In genomic region chr15:64274541-64274940, GRCh38 we compare ENCODE assay signal across 16 cellular contexts.
DNase-seq lines count a peak whose midpoint lies in the region; ATAC-seq and TF ChIP-seq lines count a peak whose summit lies in the region.
"Had no signal": no experiment of that assay in that cellular context is flagged by ENCODE, and none has a peak within 500 bp of the region (broad histone marks: within the 10 kb centered on the region; RNA-seq: fewer than 3 reads in every experiment).

No MANE protein-coding gene starts in this region.

- peak overlapping the region; percentile 67 for H3K27ac ChIP-seq in cardiac muscle cell
- H3K27ac ChIP-seq in thymus (ENCODE audit: low read depth): peak overlapping the region; percentile 42
- H3K27ac ChIP-seq: thoracic aorta had no signal

- no peak for ATAC-seq in Right ventricle myocardium inferior
- ATAC-seq: left lung had no signal

- H3K9me3 ChIP-seq in cardiac muscle cell (ENCODE audit: low read depth) (no peaks in the 10 kb centered on the region), thymus (ENCODE audit: control insufficient read depth) (no peaks in the 10 kb centered on the region)
- H3K9me3 ChIP-seq: left lung, thoracic aorta had no signal

- no peaks in the 10 kb centered on the region for H3K36me3 ChIP-seq in cardiac muscle cell
- H3K36me3 ChIP-seq in thymus (ENCODE audit: control insufficient read depth, insufficient read depth): no peaks in the 10 kb centered on the region
- H3K36me3 ChIP-seq: thoracic aorta had no signal

- TF ChIP-seq POLR2A in NB4 (IDR thresholded peaks at IDR 0.05; ENCODE audit: extremely low read depth, insufficient read length): no peak

- TF ChIP-seq CTCF in cardiac muscle cell (IDR thresholded peaks at IDR 0.05; ENCODE audit: low read depth, low read length) (no peak), NB4 (IDR thresholded peaks at IDR 0.05; ENCODE audit: low read depth, low read length) (no peak), choroid plexus epithelial cell (conservative IDR thresholded peaks at IDR 0.05; ENCODE audit: low read depth, low read length) (no peak)

- H3K4me1 ChIP-seq in cardiac muscle cell (ENCODE audit: low read depth): peaks cover 16% of the 10 kb centered on the region
- peaks cover 2% of the 10 kb centered on the region for H3K4me1 ChIP-seq in thymus (ENCODE audit: control insufficient read depth, insufficient read depth, low read length)

- no peak overlapping the region for H3K4me3 ChIP-seq in cardiac muscle cell
- H3K4me3 ChIP-seq in NB4 (ENCODE audit: low read depth, low read length): no peak overlapping the region
- H3K4me3 ChIP-seq in choroid plexus epithelial cell (ENCODE audit: low read depth, low read length): no peak overlapping the region
- no peak overlapping the region for H3K4me3 ChIP-seq in thymus (ENCODE audit: low read length)
- H3K4me3 ChIP-seq: left lung, thoracic aorta had no signal

- 21% methylated on average over 2 of the region's 2 CpGs for WGBS in thymus

- DNase-seq in cardiac muscle cell (ENCODE audit: low read depth in 1 of 2, low spot score in 1 of 2) (no peak), Right ventricle myocardium inferior (ENCODE audit: missing footprints) (no peak), NB4 (ENCODE audit: low read depth) (peak; percentile 34), choroid plexus epithelial cell (ENCODE audit: low read depth) (peak; percentile 13), COLO829 (ENCODE audit: low spot score) (no peak), kidney tubule cell (ENCODE audit: low spot score) (no peak)
- DNase-seq in stimulated activated CD4-positive, alpha-beta T cell treated with anti-CD3 and anti-CD28 coated beads, Interleukin-12 subunit alpha, Interleukin-12 subunit beta, amount 100 ng/mL, for 4 hours: no peak
- DNase-seq: cortex of kidney; left lung; NCI-H2081 treated with DMSO at 0.1 percent for 48 hours; nephron progenitor cell; SHP77 treated with DMSO at 0.1 percent for 48 hours; stimulated activated CD4-positive, alpha-beta T cell treated with anti-CD3 and anti-CD28 coated beads, Interleukin-1b, Interleukin-23, amount 100 ng/mL, for 48 hours; T-helper 9 cell had no signal

- intact Hi-C loops in Right ventricle myocardium inferior (cut with DNase I): no loop called here

- H3K27me3 ChIP-seq in cardiac muscle cell (no peaks in the 10 kb centered on the region), thymus (ENCODE audit: control insufficient read depth, insufficient read depth) (no peaks in the 10 kb centered on the region)
- H3K27me3 ChIP-seq: left lung had no signal

Comparison
In these comparisons a context has a peak if more than half of its experiments do, and no peak if none do; other contexts are left out.
1. DNase-seq: peak in NB4 (single experiment) and choroid plexus epithelial cell (single experiment); none in cardiac muscle cell (0 of 2), Right ventricle myocardium inferior (single experiment), COLO829 (single experiment), kidney tubule cell (single experiment) and stimulated activated CD4-positive, alpha-beta T cell treated with anti-CD3 and anti-CD28 coated beads, Interleukin-12 subunit alpha, Interleukin-12 subunit beta, amount 100 ng/mL, for 4 hours (single experiment).